19 cellular contexts compared by ENCODE assay signal in the genomic region with DNA sequence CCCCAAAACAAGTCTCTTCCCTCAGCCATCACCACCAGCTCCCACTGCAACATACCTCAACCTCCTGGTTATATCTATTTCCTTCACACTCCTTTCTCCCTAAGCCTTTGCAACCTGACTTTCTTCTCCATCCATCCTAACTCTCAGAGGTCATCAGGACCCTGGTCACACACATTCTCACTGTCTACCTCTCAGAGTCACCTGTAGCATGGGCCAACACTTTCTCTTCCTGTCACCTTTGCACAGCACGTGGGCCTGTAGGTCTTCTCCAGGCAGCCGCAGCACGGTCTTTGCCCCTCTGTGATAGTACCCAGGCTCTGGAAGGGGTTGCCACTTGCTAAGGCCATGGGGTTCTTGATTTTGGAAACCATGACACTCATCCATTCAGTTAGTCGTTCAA.
DNase-seq lines count a peak whose midpoint lies in the region; ATAC-seq and TF ChIP-seq lines count a peak whose summit lies in the region.
"Had no signal": no experiment of that assay in that cellular context is flagged by ENCODE, and none has a peak within 500 bp of the region (broad histone marks: within the 10 kb centered on the region; RNA-seq: fewer than 3 reads in every experiment).

No MANE protein-coding gene starts in this region.

- peak overlapping the region; percentile 48 for H3K27ac Mint-ChIP-seq in GM23338
- H3K27ac Mint-ChIP-seq in progenitor cell of endocrine pancreas, result peak overlapping the region; percentile 82
- H3K27ac Mint-ChIP-seq in stimulated activated effector memory CD8-positive, alpha-beta T cell treated with anti-CD3 and anti-CD28 coated beads, Interleukin-12 subunit alpha, Interleukin-12 subunit beta, amount 100 ng/mL, for 72 hours, result no peak overlapping the region
- H3K27ac Mint-ChIP-seq: CD8-positive, alpha-beta memory T cell had no signal

- H4K20me1 ChIP-seq in GM23338 (replicated peaks; ENCODE audit: insufficient read depth), result no peaks in the 10 kb centered on the region

- no peak overlapping the region for H2AFZ ChIP-seq in GM23338
- H2AFZ ChIP-seq: GM23248 had no signal

- H3K9me3 Mint-ChIP-seq in GM23338 (no peaks in the 10 kb centered on the region; the same call in 2 of the 3 replicates), progenitor cell of endocrine pancreas (ENCODE audit: low read depth) (no peaks in the 10 kb centered on the region)
- peaks cover 11% of the 10 kb centered on the region for H3K9me3 Mint-ChIP-seq in stimulated activated effector memory CD8-positive, alpha-beta T cell treated with anti-CD3 and anti-CD28 coated beads, Interleukin-12 subunit alpha, Interleukin-12 subunit beta, amount 100 ng/mL, for 72 hours

- H3K4me3 ChIP-seq in GM23338, result no peak overlapping the region
- peak overlapping the region; percentile 12; the same call in 1 of the 2 replicates for H3K4me3 ChIP-seq in iPS-20b (ENCODE audit: low read length)
- H3K4me3 ChIP-seq: GM23248 had no signal

- H3K27me3 Mint-ChIP-seq in GM23338 (ENCODE audit: insufficient read depth, low read depth, poor library complexity) (peaks cover 14% of the 10 kb centered on the region), progenitor cell of endocrine pancreas (no peaks in the 10 kb centered on the region)
- H3K27me3 Mint-ChIP-seq: CD8-positive, alpha-beta memory T cell had no signal

- peak overlapping the region; percentile 76; the same call in 1 of the 2 replicates for H3K27ac ChIP-seq in GM23338 (ENCODE audit: low read depth)
- peak overlapping the region; percentile 99 for H3K27ac ChIP-seq in VCaP
- H3K27ac ChIP-seq in iPS-20b (ENCODE audit: low read length), result no peak overlapping the region
- H3K27ac ChIP-seq: GM23248 had no signal

- peak overlapping the region; percentile 62 for H3K4me2 ChIP-seq in GM23338

- DNase-seq in GM23338 (ENCODE audit: low spot score), result no peak
- no peak for DNase-seq in progenitor cell of endocrine pancreas (ENCODE audit: low spot score, unreplicated experiment)
- no peak for DNase-seq in stimulated activated effector memory CD8-positive, alpha-beta T cell treated with anti-CD3 and anti-CD28 coated beads, Interleukin-12 subunit alpha, Interleukin-12 subunit beta, amount 100 ng/mL, for 72 hours (ENCODE audit: low spot score in 2 of 2)
- no peak for DNase-seq in DMS 273 treated with DMSO at 0.1 percent for 48 hours (lab: John Stamatoyannopoulos, UW)
- DNase-seq in NCI-H187 treated with DMSO at 0.1 percent for 48 hours (lab: John Stamatoyannopoulos, UW), result no peak
- DNase-seq in AG08396 (ENCODE audit: low spot score), result no peak
- DNase-seq: Calu3; CD8-positive, alpha-beta memory T cell; Kasumi-1; NCI-H187; NCI-H2107; NCI-H446 treated with DMSO at 0.1 percent for 48 hours; NCI-H526 treated with DMSO at 0.1 percent for 48 hours; PC-3; Right ventricle myocardium superior had no signal

- H3K4me1 Mint-ChIP-seq in GM23338 (peaks cover 60% of the 10 kb centered on the region), progenitor cell of endocrine pancreas (ENCODE audit: low read depth) (peaks cover 54% of the 10 kb centered on the region)
- H3K4me1 Mint-ChIP-seq in stimulated activated effector memory CD8-positive, alpha-beta T cell treated with anti-CD3 and anti-CD28 coated beads, Interleukin-12 subunit alpha, Interleukin-12 subunit beta, amount 100 ng/mL, for 72 hours, result no peaks in the 10 kb centered on the region
- H3K4me1 Mint-ChIP-seq: CD8-positive, alpha-beta memory T cell had no signal

- no peak overlapping the region for H3K9ac ChIP-seq in iPS-20b (ENCODE audit: low read depth, low read length)
- H3K9ac ChIP-seq: GM23248 had no signal

- no peaks in the 10 kb centered on the region for H3K79me2 ChIP-seq in GM23338 (replicated peaks; ENCODE audit: insufficient read depth)

- no peaks in the 10 kb centered on the region for H3K9me3 ChIP-seq in iPS-20b (ENCODE audit: insufficient read depth, low read depth, low read length)

- no peaks in the 10 kb centered on the region for H3K9me2 ChIP-seq in GM23338 (ENCODE audit: insufficient read depth)

- H3K36me3 Mint-ChIP-seq in GM23338 (ENCODE audit: low read depth) (no peaks in the 10 kb centered on the region), progenitor cell of endocrine pancreas (ENCODE audit: insufficient read depth) (no peaks in the 10 kb centered on the region)
- H3K36me3 Mint-ChIP-seq in stimulated activated effector memory CD8-positive, alpha-beta T cell treated with anti-CD3 and anti-CD28 coated beads, Interleukin-12 subunit alpha, Interleukin-12 subunit beta, amount 100 ng/mL, for 72 hours, result no peaks in the 10 kb centered on the region
- H3K36me3 Mint-ChIP-seq: CD8-positive, alpha-beta memory T cell had no signal

- no peaks in the 10 kb centered on the region for H3K27me3 ChIP-seq in GM23338 (ENCODE audit: insufficient read depth)
- no peaks in the 10 kb centered on the region for H3K27me3 ChIP-seq in iPS-20b (ENCODE audit: insufficient read depth, low read length)

- H3K4me1 ChIP-seq in GM23338 (ENCODE audit: insufficient read depth) (peaks cover 41% of the 10 kb centered on the region), iPS-20b (ENCODE audit: insufficient read depth, low read length) (peaks cover 42% of the 10 kb centered on the region)

- H3K4me3 Mint-ChIP-seq in GM23338 (peak overlapping the region; percentile 24), progenitor cell of endocrine pancreas (ENCODE audit: low read depth) (no peak overlapping the region)
- no peak overlapping the region for H3K4me3 Mint-ChIP-seq in stimulated activated effector memory CD8-positive, alpha-beta T cell treated with anti-CD3 and anti-CD28 coated beads, Interleukin-12 subunit alpha, Interleukin-12 subunit beta, amount 100 ng/mL, for 72 hours
- H3K4me3 Mint-ChIP-seq: CD8-positive, alpha-beta memory T cell had no signal

- TF ChIP-seq CTCF in GM23338 (conservative IDR thresholded peaks at IDR 0.05; ENCODE audit: low read depth in 2 of 2) (no peak), VCaP (conservative IDR thresholded peaks at IDR 0.05) (no peak), progenitor cell of endocrine pancreas (IDR thresholded peaks at IDR 0.05; ENCODE audit: unreplicated experiment) (no peak)

- H3F3A ChIP-seq in GM23338 (replicated peaks; ENCODE audit: low read depth), result no peaks in the 10 kb centered on the region; the same call in 1 of the 2 replicates

- H3K36me3 ChIP-seq in GM23338 (ENCODE audit: insufficient read depth) (no peaks in the 10 kb centered on the region), iPS-20b (ENCODE audit: insufficient read depth, low read depth, low read length) (no peaks in the 10 kb centered on the region)

- ATAC-seq in GM23338, result no peak
- no peak for ATAC-seq in stimulated activated effector memory CD8-positive, alpha-beta T cell treated with anti-CD3 and anti-CD28 coated beads, Interleukin-12 subunit alpha, Interleukin-12 subunit beta, amount 100 ng/mL, for 72 hours
- ATAC-seq: HCT116, PC-3 had no signal

TF ChIP-seq in GM23338, 12 proteins besides CTCF, POLR2A, EP300 and RAD21:
- no peak for TF ChIP-seq STAT1 (IDR thresholded peaks at IDR 0.05; ENCODE audit: unreplicated experiment)
- TF ChIP-seq, protein P1, sequence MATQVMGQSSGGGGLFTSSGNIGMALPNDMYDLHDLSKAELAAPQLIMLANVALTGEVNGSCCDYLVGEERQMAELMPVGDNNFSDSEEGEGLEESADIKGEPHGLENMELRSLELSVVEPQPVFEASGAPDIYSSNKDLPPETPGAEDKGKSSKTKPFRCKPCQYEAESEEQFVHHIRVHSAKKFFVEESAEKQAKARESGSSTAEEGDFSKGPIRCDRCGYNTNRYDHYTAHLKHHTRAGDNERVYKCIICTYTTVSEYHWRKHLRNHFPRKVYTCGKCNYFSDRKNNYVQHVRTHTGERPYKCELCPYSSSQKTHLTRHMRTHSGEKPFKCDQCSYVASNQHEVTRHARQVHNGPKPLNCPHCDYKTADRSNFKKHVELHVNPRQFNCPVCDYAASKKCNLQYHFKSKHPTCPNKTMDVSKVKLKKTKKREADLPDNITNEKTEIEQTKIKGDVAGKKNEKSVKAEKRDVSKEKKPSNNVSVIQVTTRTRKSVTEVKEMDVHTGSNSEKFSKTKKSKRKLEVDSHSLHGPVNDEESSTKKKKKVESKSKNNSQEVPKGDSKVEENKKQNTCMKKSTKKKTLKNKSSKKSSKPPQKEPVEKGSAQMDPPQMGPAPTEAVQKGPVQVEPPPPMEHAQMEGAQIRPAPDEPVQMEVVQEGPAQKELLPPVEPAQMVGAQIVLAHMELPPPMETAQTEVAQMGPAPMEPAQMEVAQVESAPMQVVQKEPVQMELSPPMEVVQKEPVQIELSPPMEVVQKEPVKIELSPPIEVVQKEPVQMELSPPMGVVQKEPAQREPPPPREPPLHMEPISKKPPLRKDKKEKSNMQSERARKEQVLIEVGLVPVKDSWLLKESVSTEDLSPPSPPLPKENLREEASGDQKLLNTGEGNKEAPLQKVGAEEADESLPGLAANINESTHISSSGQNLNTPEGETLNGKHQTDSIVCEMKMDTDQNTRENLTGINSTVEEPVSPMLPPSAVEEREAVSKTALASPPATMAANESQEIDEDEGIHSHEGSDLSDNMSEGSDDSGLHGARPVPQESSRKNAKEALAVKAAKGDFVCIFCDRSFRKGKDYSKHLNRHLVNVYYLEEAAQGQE (IDR thresholded peaks at IDR 0.05; ENCODE audit: unreplicated experiment), result no peak
- no peak for TF ChIP-seq POLR2AphosphoS5 (IDR thresholded peaks at IDR 0.05; ENCODE audit: low read depth)
